In the genomic region with DNA sequence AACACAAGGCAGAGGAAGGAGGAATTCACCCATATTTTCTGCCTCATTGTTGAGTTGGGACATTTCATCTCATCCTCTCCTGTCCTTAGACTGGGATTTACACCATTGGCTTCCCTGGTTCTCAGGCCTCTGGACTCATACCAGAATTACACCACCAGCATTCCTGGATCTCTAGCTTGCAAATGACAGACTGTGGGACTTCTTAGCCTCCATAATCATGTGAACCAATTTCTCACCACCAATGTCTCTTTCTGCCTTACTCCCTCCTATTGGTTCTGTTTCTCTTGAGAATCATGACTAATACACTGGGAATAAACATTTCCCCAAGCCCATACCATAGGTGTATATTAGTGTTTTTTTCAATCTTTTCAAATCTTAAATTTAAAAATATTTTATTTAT, we compare ENCODE assay signal across 28 cellular contexts.
"Had no signal": no experiment of that assay in that cellular context is flagged by ENCODE, and none has a peak within 500 bp of the region (broad histone marks: within the 10 kb centered on the region; RNA-seq: fewer than 3 reads in every experiment).

No MANE protein-coding gene starts in this region.

- H3K4me1 ChIP-seq: parathyroid adenoma had no signal

- H2AFZ ChIP-seq: parathyroid adenoma had no signal

- H3K9ac ChIP-seq: parathyroid adenoma had no signal

- H3K36me3 ChIP-seq: adrenal gland, esophagus muscularis mucosa, thyroid gland, upper lobe of right lung had no signal

- H3K27me3 ChIP-seq: adrenal gland, body of pancreas, esophagus muscularis mucosa, sigmoid colon, stomach, thyroid gland, upper lobe of right lung had no signal

- H3K4me3 ChIP-seq: adrenal gland, body of pancreas, coronary artery, esophagus muscularis mucosa, psoas muscle, sigmoid colon, stomach, thyroid gland, upper lobe of right lung had no signal

- H3K79me2 ChIP-seq: parathyroid adenoma had no signal

- DNase-seq: activated CD4-positive, alpha-beta T cell treated with anti-CD3 and anti-CD28 coated beads for 36 hours; activated CD4-positive, alpha-beta T cell treated with anti-CD3 and anti-CD28 coated beads, Interleukin-2, amount 50 U/mL, for 4 hours; activated CD4-positive, CD25-positive, alpha-beta regulatory T cell; activated CD8-positive, alpha-beta memory T cell treated with anti-CD3 and anti-CD28 coated beads for 24 hours; activated effector memory CD4-positive, alpha-beta T cell treated with Interleukin-2 at 50 U/mL for 16 hours; activated naive CD4-positive, alpha-beta T cell treated with anti-CD3 and anti-CD28 coated beads for 36 hours; activated naive CD8-positive, alpha-beta T cell treated with anti-CD3 and anti-CD28 coated beads for 36 hours; adrenal gland; aorta; body of pancreas; head of caudate nucleus; hippocampal formation; kidney; left colon; naive thymus-derived CD8-positive, alpha-beta T cell; occipital lobe; psoas muscle; sigmoid colon; stimulated activated CD4-positive, alpha-beta T cell treated with anti-CD3 and anti-CD28 coated beads, Interleukin-1b, Interleukin-23, amount 100 ng/mL, for 48 hours; stimulated activated CD4-positive, alpha-beta T cell treated with anti-CD3 and anti-CD28 coated beads, Interleukin-4, amount 100 ng/mL, for 4 hours; stimulated activated CD8-positive, alpha-beta memory T cell treated with anti-CD3 and anti-CD28 coated beads, Interleukin-4, amount 100 ng/mL, for 48 hours; stimulated activated naive B cell treated with anti-CD40 and anti-IgM and Interleukin-4, amounts not matched to agents 10 μg/mL and 1 μg/mL and 100 μg/mL, for 72 hours; stomach; thyroid gland; upper lobe of right lung had no signal

- H3K27ac ChIP-seq: adrenal gland, body of pancreas, coronary artery, esophagus muscularis mucosa, parathyroid adenoma, psoas muscle, sigmoid colon, thyroid gland, upper lobe of right lung had no signal

- H3K9me3 ChIP-seq: adrenal gland, body of pancreas, esophagus muscularis mucosa, psoas muscle, sigmoid colon, stomach, thyroid gland, upper lobe of right lung had no signal

- ATAC-seq: activated CD4-positive, alpha-beta T cell treated with anti-CD3 and anti-CD28 coated beads for 36 hours; body of pancreas; left colon; naive thymus-derived CD8-positive, alpha-beta T cell; psoas muscle; stimulated activated naive B cell treated with anti-CD40 and anti-IgM and Interleukin-4, amounts not matched to agents 10 μg/mL and 1 μg/mL and 100 μg/mL, for 72 hours; upper lobe of right lung had no signal
